Comparison of ENCODE assay signal across 1 cellular context in genomic region chr17:48954300-48954755, GRCh38.
TF ChIP-seq lines count a peak whose summit lies in the region.

No MANE protein-coding gene starts in this region.

TF ChIP-seq in K562, 482 proteins besides CTCF, POLR2A, EP300 and RAD21 (continues in another document):
- no peak for TF ChIP-seq SIN3B (IDR thresholded peaks at IDR 0.05; ENCODE audit: low read depth)
- peak; percentile 69; the same call in 1 of the 2 replicates for TF ChIP-seq ZNF24 (IDR thresholded peaks at IDR 0.05)
- TF ChIP-seq PREB (CRISPR knock-in tag; IDR thresholded peaks at IDR 0.05), result no peak
- no peak for TF ChIP-seq ZNF232 (CRISPR knock-in tag; IDR thresholded peaks at IDR 0.05)
- TF ChIP-seq CXXC5 (CRISPR knock-in tag; IDR thresholded peaks at IDR 0.05), result no peak
- no peak for TF ChIP-seq MED1 (CRISPR knock-in tag; IDR thresholded peaks at IDR 0.05; ENCODE audit: borderline replicate concordance)
- no peak for TF ChIP-seq NR2C1 (IDR thresholded peaks at IDR 0.05)
- TF ChIP-seq NR2C1 (tag; IDR thresholded peaks at IDR 0.05), result no peak
- no peak for TF ChIP-seq BHLHE40 (IDR thresholded peaks at IDR 0.05; ENCODE audit: low read length)
- TF ChIP-seq HMG20B (CRISPR knock-in tag; IDR thresholded peaks at IDR 0.05), result no peak
- TF ChIP-seq RB1 (IDR thresholded peaks at IDR 0.05; ENCODE audit: low read depth), result no peak
- TF ChIP-seq EHMT2 (IDR thresholded peaks at IDR 0.05), result no peak
- no peak for TF ChIP-seq HOXB6 (CRISPR knock-in tag; IDR thresholded peaks at IDR 0.05; ENCODE audit: borderline replicate concordance)
- TF ChIP-seq MITF (IDR thresholded peaks at IDR 0.05), result no peak
- no peak for TF ChIP-seq FOXJ3 (CRISPR knock-in tag; IDR thresholded peaks at IDR 0.05)
- TF ChIP-seq SMAD3 (CRISPR knock-in tag; conservative IDR thresholded peaks at IDR 0.05), result no peak
- no peak for TF ChIP-seq TCF7 (IDR thresholded peaks at IDR 0.05; ENCODE audit: borderline replicate concordance)
- TF ChIP-seq NR2F6 (CRISPR knock-in tag; IDR thresholded peaks at IDR 0.05), result no peak
- no peak for TF ChIP-seq ATF6 (CRISPR knock-in tag; IDR thresholded peaks at IDR 0.05)
- peak; percentile 57; the same call in 1 of the 2 replicates for TF ChIP-seq XRCC5 (IDR thresholded peaks at IDR 0.05; ENCODE audit: low read depth, low read length)
- no peak for TF ChIP-seq TCF3 (CRISPR knock-in tag; IDR thresholded peaks at IDR 0.05)
- no peak for TF ChIP-seq CBX1 (IDR thresholded peaks at IDR 0.05; ENCODE audit: low read depth)
- TF ChIP-seq ZNF12 (CRISPR knock-in tag; IDR thresholded peaks at IDR 0.05), result no peak
- no peak for TF ChIP-seq CHD2 (IDR thresholded peaks at IDR 0.05; ENCODE audit: low read depth, low read length)
- TF ChIP-seq BRCA1 (IDR thresholded peaks at IDR 0.05), result no peak
- no peak for TF ChIP-seq BRCA1 (CRISPR knock-in tag; IDR thresholded peaks at IDR 0.05)
- no peak for TF ChIP-seq HDAC6 (IDR thresholded peaks at IDR 0.05; ENCODE audit: low read depth, low read length)
- TF ChIP-seq PHF21A (IDR thresholded peaks at IDR 0.05; ENCODE audit: borderline replicate concordance, low read depth), result no peak
- TF ChIP-seq IFI16 (CRISPR knock-in tag; IDR thresholded peaks at IDR 0.05), result no peak
- no peak for TF ChIP-seq PCBP2 (IDR thresholded peaks at IDR 0.05; ENCODE audit: low read depth, low read length, poor library complexity, severe bottlenecking)
- no peak for TF ChIP-seq SRSF7 (optimal IDR thresholded peaks at IDR 0.05; ENCODE audit: low read depth, low read length)
- no peak for TF ChIP-seq MXD1 (CRISPR knock-in tag; IDR thresholded peaks at IDR 0.05; ENCODE audit: borderline replicate concordance, poor library complexity, severe bottlenecking)
- peak; percentile 41 to 50; a peak in 3 of 4 replicates for TF ChIP-seq KDM1A (IDR thresholded peaks at IDR 0.05)
- TF ChIP-seq GMEB1 (CRISPR knock-in tag; IDR thresholded peaks at IDR 0.05), result no peak
- peak; percentile 37; the same call in 1 of the 2 replicates for TF ChIP-seq L3MBTL2 (IDR thresholded peaks at IDR 0.05)
- TF ChIP-seq RNF2 (IDR thresholded peaks at IDR 0.05), result no peak
- no peak for TF ChIP-seq CCAR2 (IDR thresholded peaks at IDR 0.05; ENCODE audit: low read depth, low read length)
- peak in 1 of 3 experiments; percentile 19 for TF ChIP-seq YY1 (IDR thresholded peaks at IDR 0.05; ENCODE audit: borderline replicate concordance in 1 of 3, control insufficient read depth in 1 of 3, extremely low read depth in 1 of 3, insufficient read depth in 3 of 3, insufficient read length in 1 of 3, insufficient replicate concordance in 2 of 3, low read depth in 1 of 3, low read length in 2 of 3)
- TF ChIP-seq PML (IDR thresholded peaks at IDR 0.05; ENCODE audit: low read length), result no peak
- no peak for TF ChIP-seq NUFIP1 (IDR thresholded peaks at IDR 0.05; ENCODE audit: partially characterized antibody)
- no peak for TF ChIP-seq HMBOX1 (IDR thresholded peaks at IDR 0.05)
- TF ChIP-seq PBX2 (CRISPR knock-in tag; IDR thresholded peaks at IDR 0.05; ENCODE audit: low read depth), result no peak
- peak; percentile 47 for TF ChIP-seq PBX2 (tag; conservative IDR thresholded peaks at IDR 0.05; ENCODE audit: low read depth)
- TF ChIP-seq GABPB1 (CRISPR knock-in tag; IDR thresholded peaks at IDR 0.05), result no peak
- TF ChIP-seq CTCFL (IDR thresholded peaks at IDR 0.05; ENCODE audit: borderline replicate concordance, insufficient read depth, low read depth, low read length, poor library complexity, severe bottlenecking), result no peak
- TF ChIP-seq SAFB (IDR thresholded peaks at IDR 0.05; ENCODE audit: borderline replicate concordance, low read depth, low read length), result no peak
- TF ChIP-seq NFATC3 (IDR thresholded peaks at IDR 0.05), result no peak
- TF ChIP-seq CEBPG (CRISPR knock-in tag; IDR thresholded peaks at IDR 0.05), result no peak
- TF ChIP-seq CEBPG (tag; conservative IDR thresholded peaks at IDR 0.05 in 1 of 2, IDR thresholded peaks at IDR 0.05 in 1 of 2), result no peak
- TF ChIP-seq DIDO1 (tag; IDR thresholded peaks at IDR 0.05; ENCODE audit: low read depth), result no peak
- TF ChIP-seq ZNF445 (CRISPR knock-in tag; IDR thresholded peaks at IDR 0.05; ENCODE audit: low read depth), result no peak
- no peak for TF ChIP-seq ZNF696 (CRISPR knock-in tag; conservative IDR thresholded peaks at IDR 0.05)
- TF ChIP-seq XRCC4 (IDR thresholded peaks at IDR 0.05; ENCODE audit: extremely low read depth, insufficient read depth, insufficient read length), result no peak
- peak in 1 of 2 experiments; percentile 30; a peak in 1 of 4 replicates for TF ChIP-seq MNT (conservative IDR thresholded peaks at IDR 0.05)
- TF ChIP-seq NR1H2 (CRISPR knock-in tag; IDR thresholded peaks at IDR 0.05), result no peak
- no peak for TF ChIP-seq MYC (IDR thresholded peaks at IDR 0.05; ENCODE audit: low read depth, low read length)
- no peak for TF ChIP-seq MYC (CRISPR knock-in tag; IDR thresholded peaks at IDR 0.05; ENCODE audit: borderline replicate concordance, low read depth)
- TF ChIP-seq HNRNPLL (IDR thresholded peaks at IDR 0.05; ENCODE audit: low read depth, low read length, poor library complexity, severe bottlenecking), result no peak
- no peak for TF ChIP-seq HBP1 (CRISPR knock-in tag; IDR thresholded peaks at IDR 0.05)
- TF ChIP-seq PYGO2 (tag; IDR thresholded peaks at IDR 0.05), result no peak
- TF ChIP-seq GTF2A2 (tag; IDR thresholded peaks at IDR 0.05), result no peak
